In the genomic region with DNA sequence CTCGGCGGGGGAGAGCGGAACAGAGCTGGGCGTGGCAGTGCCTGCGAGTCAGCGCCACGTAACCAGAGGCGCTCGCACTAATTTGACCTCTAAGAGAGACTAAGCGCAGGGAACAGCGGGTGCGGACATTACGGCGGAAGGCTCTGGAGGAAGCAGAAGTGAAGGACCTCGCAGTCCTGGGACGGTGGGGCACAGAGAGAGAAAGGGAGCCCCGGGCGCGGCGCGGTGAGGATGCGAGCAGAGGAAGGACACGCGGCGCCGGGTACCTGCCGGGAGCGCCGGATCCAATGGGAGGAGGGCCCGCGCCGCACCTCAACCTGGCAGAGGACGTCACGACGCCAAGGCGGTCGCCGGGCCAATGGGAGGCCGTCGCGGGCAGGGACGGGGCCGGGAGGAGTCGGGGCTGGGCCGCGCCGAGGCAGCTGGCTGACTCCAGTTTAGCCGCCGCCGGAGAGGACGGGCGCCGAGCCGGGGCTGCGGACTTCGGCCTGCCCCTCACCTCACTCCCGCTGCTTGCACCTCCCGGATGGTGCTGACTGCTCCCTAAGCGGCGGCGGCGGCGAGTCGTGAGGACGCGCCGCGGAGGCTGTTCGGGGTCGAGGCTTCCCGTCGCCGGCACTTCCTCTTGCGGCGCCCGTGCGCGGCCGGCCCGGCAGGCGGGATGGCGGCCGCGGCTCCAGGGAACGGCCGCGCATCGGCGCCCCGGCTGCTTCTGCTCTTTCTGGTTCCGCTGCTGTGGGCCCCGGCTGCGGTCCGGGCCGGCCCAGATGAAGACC, we compare ENCODE assay signal across 1 cellular context.
TF ChIP-seq lines count a peak whose summit lies in the region.

A gene with protein sequence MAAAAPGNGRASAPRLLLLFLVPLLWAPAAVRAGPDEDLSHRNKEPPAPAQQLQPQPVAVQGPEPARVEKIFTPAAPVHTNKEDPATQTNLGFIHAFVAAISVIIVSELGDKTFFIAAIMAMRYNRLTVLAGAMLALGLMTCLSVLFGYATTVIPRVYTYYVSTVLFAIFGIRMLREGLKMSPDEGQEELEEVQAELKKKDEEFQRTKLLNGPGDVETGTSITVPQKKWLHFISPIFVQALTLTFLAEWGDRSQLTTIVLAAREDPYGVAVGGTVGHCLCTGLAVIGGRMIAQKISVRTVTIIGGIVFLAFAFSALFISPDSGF (plus strand): TSS at position 429 of the 776 bp plus-strand sequence. CDS start 233 bp downstream, at position 662.

TF ChIP-seq in K562, 482 proteins besides CTCF, POLR2A, EP300 and RAD21 (continued from another document and continues in another):
- TF ChIP-seq, protein P1, sequence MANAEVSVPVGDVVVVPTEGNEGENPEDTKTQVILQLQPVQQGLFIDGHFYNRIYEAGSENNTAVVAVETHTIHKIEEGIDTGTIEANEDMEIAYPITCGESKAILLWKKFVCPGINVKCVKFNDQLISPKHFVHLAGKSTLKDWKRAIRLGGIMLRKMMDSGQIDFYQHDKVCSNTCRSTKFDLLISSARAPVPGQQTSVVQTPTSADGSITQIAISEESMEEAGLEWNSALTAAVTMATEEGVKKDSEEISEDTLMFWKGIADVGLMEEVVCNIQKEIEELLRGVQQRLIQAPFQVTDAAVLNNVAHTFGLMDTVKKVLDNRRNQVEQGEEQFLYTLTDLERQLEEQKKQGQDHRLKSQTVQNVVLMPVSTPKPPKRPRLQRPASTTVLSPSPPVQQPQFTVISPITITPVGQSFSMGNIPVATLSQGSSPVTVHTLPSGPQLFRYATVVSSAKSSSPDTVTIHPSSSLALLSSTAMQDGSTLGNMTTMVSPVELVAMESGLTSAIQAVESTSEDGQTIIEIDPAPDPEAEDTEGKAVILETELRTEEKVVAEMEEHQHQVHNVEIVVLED (CRISPR knock-in tag; IDR thresholded peaks at IDR 0.05) = peak; percentile 77
- TF ChIP-seq, protein P2, sequence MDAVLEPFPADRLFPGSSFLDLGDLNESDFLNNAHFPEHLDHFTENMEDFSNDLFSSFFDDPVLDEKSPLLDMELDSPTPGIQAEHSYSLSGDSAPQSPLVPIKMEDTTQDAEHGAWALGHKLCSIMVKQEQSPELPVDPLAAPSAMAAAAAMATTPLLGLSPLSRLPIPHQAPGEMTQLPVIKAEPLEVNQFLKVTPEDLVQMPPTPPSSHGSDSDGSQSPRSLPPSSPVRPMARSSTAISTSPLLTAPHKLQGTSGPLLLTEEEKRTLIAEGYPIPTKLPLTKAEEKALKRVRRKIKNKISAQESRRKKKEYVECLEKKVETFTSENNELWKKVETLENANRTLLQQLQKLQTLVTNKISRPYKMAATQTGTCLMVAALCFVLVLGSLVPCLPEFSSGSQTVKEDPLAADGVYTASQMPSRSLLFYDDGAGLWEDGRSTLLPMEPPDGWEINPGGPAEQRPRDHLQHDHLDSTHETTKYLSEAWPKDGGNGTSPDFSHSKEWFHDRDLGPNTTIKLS (IDR thresholded peaks at IDR 0.05; ENCODE audit: borderline replicate concordance, low read depth) = peak; percentile 99
- TF ChIP-seq ZNF551 (CRISPR knock-in tag; IDR thresholded peaks at IDR 0.05) (no peak), SMAD3 (CRISPR knock-in tag; conservative IDR thresholded peaks at IDR 0.05) (no peak), ZFP30 (CRISPR knock-in tag; IDR thresholded peaks at IDR 0.05; ENCODE audit: borderline replicate concordance) (no peak), HNRNPL (IDR thresholded peaks at IDR 0.05; ENCODE audit: low read depth, low read length) (peak; percentile 69), TRIM28 (IDR thresholded peaks at IDR 0.05) (no peak), KDM4B (IDR thresholded peaks at IDR 0.05; ENCODE audit: borderline replicate concordance in 2 of 2, low read depth in 1 of 2) (peak in 1 of 2 experiments; percentile 30; a peak in 1 of 4 replicates), POLR2G (IDR thresholded peaks at IDR 0.05; ENCODE audit: low read depth, low read length) (peak; percentile 98), ETV5 (CRISPR knock-in tag; IDR thresholded peaks at IDR 0.05; ENCODE audit: low read depth) (peak; percentile 33; the same call in 1 of the 2 replicates), PTRF (tag; IDR thresholded peaks at IDR 0.05) (no peak), YY1 (IDR thresholded peaks at IDR 0.05; ENCODE audit: borderline replicate concordance in 1 of 3, control insufficient read depth in 1 of 3, extremely low read depth in 1 of 3, insufficient read depth in 3 of 3, insufficient read length in 1 of 3, insufficient replicate concordance in 2 of 3, low read depth in 1 of 3, low read length in 2 of 3) (peak in 2 of 3 experiments; percentile 57 to 65), SREBF2 (CRISPR knock-in tag; IDR thresholded peaks at IDR 0.05) (no peak), ZNF589 (CRISPR knock-in tag; IDR thresholded peaks at IDR 0.05; ENCODE audit: low read depth) (peak; percentile 78; the same call in 1 of the 2 replicates), ZNF445 (CRISPR knock-in tag; IDR thresholded peaks at IDR 0.05; ENCODE audit: low read depth) (no peak), NFE2 (IDR thresholded peaks at IDR 0.05; ENCODE audit: low read depth) (0 out of 2 replicates have a peak, but pooled peaks have one; percentile 22), SMARCE1 (IDR thresholded peaks at IDR 0.05) (0 out of 2 replicates have a peak, but pooled peaks have one; percentile 51), ILF3 (IDR thresholded peaks at IDR 0.05; ENCODE audit: borderline replicate concordance) (peak; percentile 73; the same call in 1 of the 2 replicates), NRF1 (conservative IDR thresholded peaks at IDR 0.05 in 1 of 2, IDR thresholded peaks at IDR 0.05 in 1 of 2) (peak; percentile 70 to 77), HLTF (IDR thresholded peaks at IDR 0.05) (peak; percentile 43; the same call in 1 of the 2 replicates), PML (IDR thresholded peaks at IDR 0.05; ENCODE audit: low read length) (peak; percentile 47; the same call in 1 of the 2 replicates), TAF9B (IDR thresholded peaks at IDR 0.05; ENCODE audit: partially characterized antibody) (peak; percentile 45), CBX1 (IDR thresholded peaks at IDR 0.05; ENCODE audit: low read depth) (peak; percentile 85), POLR2H (tag; IDR thresholded peaks at IDR 0.05; ENCODE audit: low read depth) (peak; percentile 87), PCBP1 (IDR thresholded peaks at IDR 0.05; ENCODE audit: low read depth, low read length, poor library complexity, severe bottlenecking) (peak; percentile 15), MYC (IDR thresholded peaks at IDR 0.05; ENCODE audit: low read depth, low read length) (peak; percentile 74), MYC (CRISPR knock-in tag; IDR thresholded peaks at IDR 0.05; ENCODE audit: borderline replicate concordance, low read depth) (0 out of 2 replicates have a peak, but pooled peaks have one; percentile 50), NR2C1 (IDR thresholded peaks at IDR 0.05) (no peak), NR2C1 (tag; IDR thresholded peaks at IDR 0.05) (0 out of 2 replicates have a peak, but pooled peaks have one; percentile 45), OTX1 (CRISPR knock-in tag; IDR thresholded peaks at IDR 0.05) (peak; percentile 58; the same call in 1 of the 2 replicates), BRD4 (IDR thresholded peaks at IDR 0.05) (peak; percentile 55; the same call in 1 of the 2 replicates), C11orf30 (IDR thresholded peaks at IDR 0.05; ENCODE audit: low read depth) (0 out of 2 replicates have a peak, but pooled peaks have one; percentile 8), LEF1 (IDR thresholded peaks at IDR 0.05) (0 out of 2 replicates have a peak, but pooled peaks have one; percentile 6), TBP (optimal IDR thresholded peaks at IDR 0.05; ENCODE audit: low read depth, low read length) (peak; percentile 90), PTTG1 (tag; IDR thresholded peaks at IDR 0.05; ENCODE audit: low read depth) (no peak), TAF1 (IDR thresholded peaks at IDR 0.05; ENCODE audit: control insufficient read depth, extremely low read depth, insufficient read depth, low read length, severe bottlenecking) (peak; percentile 90), POLR2AphosphoS2 (IDR thresholded peaks at IDR 0.05; ENCODE audit: low read length) (peak; percentile 48; the same call in 1 of the 2 replicates), ZEB2 (IDR thresholded peaks at IDR 0.05) (peak; percentile 93), HSF4 (CRISPR knock-in tag; IDR thresholded peaks at IDR 0.05; ENCODE audit: borderline replicate concordance) (no peak)
- TF ChIP-seq, protein P3, sequence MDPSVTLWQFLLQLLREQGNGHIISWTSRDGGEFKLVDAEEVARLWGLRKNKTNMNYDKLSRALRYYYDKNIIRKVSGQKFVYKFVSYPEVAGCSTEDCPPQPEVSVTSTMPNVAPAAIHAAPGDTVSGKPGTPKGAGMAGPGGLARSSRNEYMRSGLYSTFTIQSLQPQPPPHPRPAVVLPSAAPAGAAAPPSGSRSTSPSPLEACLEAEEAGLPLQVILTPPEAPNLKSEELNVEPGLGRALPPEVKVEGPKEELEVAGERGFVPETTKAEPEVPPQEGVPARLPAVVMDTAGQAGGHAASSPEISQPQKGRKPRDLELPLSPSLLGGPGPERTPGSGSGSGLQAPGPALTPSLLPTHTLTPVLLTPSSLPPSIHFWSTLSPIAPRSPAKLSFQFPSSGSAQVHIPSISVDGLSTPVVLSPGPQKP (CRISPR knock-in tag; IDR thresholded peaks at IDR 0.05) = no peak
- TF ChIP-seq, protein P4, sequence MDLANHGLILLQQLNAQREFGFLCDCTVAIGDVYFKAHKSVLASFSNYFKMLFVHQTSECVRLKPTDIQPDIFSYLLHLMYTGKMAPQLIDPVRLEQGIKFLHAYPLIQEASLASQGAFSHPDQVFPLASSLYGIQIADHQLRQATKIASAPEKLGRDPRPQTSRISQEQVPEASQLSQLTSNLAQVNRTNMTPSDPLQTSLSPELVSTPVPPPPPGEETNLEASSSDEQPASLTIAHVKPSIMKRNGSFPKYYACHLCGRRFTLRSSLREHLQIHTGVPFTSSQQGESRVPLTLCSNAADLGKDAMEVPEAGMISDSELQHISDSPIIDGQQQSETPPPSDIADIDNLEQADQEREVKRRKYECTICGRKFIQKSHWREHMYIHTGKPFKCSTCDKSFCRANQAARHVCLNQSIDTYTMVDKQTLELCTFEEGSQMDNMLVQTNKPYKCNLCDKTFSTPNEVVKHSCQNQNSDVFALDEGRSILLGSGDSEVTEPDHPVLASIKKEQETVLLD (IDR thresholded peaks at IDR 0.05) = peak; percentile 62
- TF ChIP-seq, protein P5, sequence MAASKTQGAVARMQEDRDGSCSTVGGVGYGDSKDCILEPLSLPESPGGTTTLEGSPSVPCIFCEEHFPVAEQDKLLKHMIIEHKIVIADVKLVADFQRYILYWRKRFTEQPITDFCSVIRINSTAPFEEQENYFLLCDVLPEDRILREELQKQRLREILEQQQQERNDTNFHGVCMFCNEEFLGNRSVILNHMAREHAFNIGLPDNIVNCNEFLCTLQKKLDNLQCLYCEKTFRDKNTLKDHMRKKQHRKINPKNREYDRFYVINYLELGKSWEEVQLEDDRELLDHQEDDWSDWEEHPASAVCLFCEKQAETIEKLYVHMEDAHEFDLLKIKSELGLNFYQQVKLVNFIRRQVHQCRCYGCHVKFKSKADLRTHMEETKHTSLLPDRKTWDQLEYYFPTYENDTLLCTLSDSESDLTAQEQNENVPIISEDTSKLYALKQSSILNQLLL (CRISPR knock-in tag; IDR thresholded peaks at IDR 0.05; ENCODE audit: borderline replicate concordance) = no peak
- TF ChIP-seq, protein P6, sequence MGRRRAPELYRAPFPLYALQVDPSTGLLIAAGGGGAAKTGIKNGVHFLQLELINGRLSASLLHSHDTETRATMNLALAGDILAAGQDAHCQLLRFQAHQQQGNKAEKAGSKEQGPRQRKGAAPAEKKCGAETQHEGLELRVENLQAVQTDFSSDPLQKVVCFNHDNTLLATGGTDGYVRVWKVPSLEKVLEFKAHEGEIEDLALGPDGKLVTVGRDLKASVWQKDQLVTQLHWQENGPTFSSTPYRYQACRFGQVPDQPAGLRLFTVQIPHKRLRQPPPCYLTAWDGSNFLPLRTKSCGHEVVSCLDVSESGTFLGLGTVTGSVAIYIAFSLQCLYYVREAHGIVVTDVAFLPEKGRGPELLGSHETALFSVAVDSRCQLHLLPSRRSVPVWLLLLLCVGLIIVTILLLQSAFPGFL (CRISPR knock-in tag; IDR thresholded peaks at IDR 0.05) = no peak
- TF ChIP-seq, protein P7, sequence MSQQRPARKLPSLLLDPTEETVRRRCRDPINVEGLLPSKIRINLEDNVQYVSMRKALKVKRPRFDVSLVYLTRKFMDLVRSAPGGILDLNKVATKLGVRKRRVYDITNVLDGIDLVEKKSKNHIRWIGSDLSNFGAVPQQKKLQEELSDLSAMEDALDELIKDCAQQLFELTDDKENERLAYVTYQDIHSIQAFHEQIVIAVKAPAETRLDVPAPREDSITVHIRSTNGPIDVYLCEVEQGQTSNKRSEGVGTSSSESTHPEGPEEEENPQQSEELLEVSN (IDR thresholded peaks at IDR 0.05; ENCODE audit: borderline replicate concordance in 1 of 2, extremely low read depth in 1 of 2, insufficient read depth in 1 of 2, insufficient read length in 1 of 2, low read depth in 1 of 2, low read length in 1 of 2, poor library complexity in 1 of 2, severe bottlenecking in 1 of 2) = peak in 1 of 2 experiments; percentile 91
- TF ChIP-seq, protein P8, sequence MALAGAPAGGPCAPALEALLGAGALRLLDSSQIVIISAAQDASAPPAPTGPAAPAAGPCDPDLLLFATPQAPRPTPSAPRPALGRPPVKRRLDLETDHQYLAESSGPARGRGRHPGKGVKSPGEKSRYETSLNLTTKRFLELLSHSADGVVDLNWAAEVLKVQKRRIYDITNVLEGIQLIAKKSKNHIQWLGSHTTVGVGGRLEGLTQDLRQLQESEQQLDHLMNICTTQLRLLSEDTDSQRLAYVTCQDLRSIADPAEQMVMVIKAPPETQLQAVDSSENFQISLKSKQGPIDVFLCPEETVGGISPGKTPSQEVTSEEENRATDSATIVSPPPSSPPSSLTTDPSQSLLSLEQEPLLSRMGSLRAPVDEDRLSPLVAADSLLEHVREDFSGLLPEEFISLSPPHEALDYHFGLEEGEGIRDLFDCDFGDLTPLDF (CRISPR knock-in tag; IDR thresholded peaks at IDR 0.05) = 0 out of 2 replicates have a peak, but pooled peaks have one; percentile 48
- TF ChIP-seq, protein P9, sequence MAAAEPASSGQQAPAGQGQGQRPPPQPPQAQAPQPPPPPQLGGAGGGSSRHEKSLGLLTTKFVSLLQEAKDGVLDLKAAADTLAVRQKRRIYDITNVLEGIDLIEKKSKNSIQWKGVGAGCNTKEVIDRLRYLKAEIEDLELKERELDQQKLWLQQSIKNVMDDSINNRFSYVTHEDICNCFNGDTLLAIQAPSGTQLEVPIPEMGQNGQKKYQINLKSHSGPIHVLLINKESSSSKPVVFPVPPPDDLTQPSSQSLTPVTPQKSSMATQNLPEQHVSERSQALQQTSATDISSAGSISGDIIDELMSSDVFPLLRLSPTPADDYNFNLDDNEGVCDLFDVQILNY (CRISPR knock-in tag; IDR thresholded peaks at IDR 0.05) = 0 out of 2 replicates have a peak, but pooled peaks have one; percentile 57
